In the genomic region with DNA sequence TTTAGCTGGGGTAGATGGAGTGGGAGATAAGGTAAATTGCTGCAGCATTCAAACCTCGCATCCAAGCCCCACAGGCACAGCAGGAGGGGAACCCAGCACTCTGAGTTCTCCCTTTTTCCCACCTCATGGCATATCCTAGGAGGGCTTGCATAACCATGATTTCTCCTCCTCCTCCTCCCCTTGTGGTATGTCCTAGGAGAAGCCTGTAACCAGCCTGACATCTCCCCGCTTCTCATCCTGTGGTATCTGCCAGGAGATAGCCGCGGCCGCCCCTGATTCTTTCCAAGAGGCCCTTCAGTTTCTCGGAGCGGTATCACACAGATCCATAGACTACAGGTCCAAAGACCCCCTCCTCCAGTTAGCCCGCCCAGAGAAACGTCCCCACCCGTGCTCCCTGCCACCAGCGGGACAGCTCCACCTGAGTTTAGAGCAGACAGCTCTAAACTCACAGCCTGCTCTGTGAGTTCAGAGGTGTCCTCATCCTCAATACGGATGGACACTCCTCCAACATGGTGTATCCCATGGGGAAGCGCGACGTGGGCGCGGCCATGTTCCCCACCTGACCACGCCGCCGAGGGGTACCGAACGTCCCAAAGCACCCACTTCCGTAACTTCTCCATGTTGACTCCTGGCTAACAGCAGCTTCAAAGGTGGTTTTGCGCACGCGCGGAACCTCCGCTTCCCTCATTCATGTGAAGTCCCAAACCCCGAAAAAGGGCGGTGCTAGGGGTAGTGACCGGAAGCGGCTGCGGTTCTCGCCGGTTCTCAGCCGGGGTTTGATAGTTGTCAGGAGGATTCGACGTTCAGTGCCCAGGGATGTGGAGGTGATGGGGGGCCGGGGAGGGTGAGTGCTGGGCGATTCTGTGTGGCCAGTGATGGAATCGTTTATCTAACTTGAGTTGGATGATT, we compare ENCODE assay signal across 8 cellular contexts. TPM values are rescaled to one million over a fixed set of nuclear protein-coding genes. Genes with fewer than 3 reads are reported as not detected.
DNase-seq lines count a peak whose midpoint lies in the region; ATAC-seq and TF ChIP-seq lines count a peak whose summit lies in the region.

A gene (plus strand): TSS at position 739 of the 909 bp plus-strand sequence. CDS start 9,366 bp downstream, outside the sequence.

- H3K4me3 Mint-ChIP-seq in natural killer cell = peak within 1 kb of the TSS; percentile 91

- TF ChIP-seq CTCF in Loucy (conservative IDR thresholded peaks at IDR 0.05; ENCODE audit: low read length) (no peak), RWPE2 (IDR thresholded peaks at IDR 0.05; ENCODE audit: poor library complexity, severe bottlenecking) (no peak), natural killer cell (IDR thresholded peaks at IDR 0.05) (no peak)

- H3K27me3 ChIP-seq in H7 (ENCODE audit: control insufficient read depth, insufficient read depth, low read length) (no peaks in the 10 kb centered on the region), Loucy (ENCODE audit: insufficient read depth, low read length, poor library complexity, severe bottlenecking) (no peaks in the 10 kb centered on the region), RWPE2 (ENCODE audit: insufficient read depth, poor library complexity, severe bottlenecking) (no peaks in the 10 kb centered on the region)

- no peaks in the 10 kb centered on the region for H3K9me3 Mint-ChIP-seq in natural killer cell

- intact Hi-C loops in natural killer cell (cut with micrococcal nuclease) = loop anchor here (1.0 to 10.0 kb wide), 4 partner anchors 185 to 642 kb away; a partner anchor contains a TSS

- H3K4me3 ChIP-seq in H7 (ENCODE audit: insufficient read depth, low read depth, low read length) (peak within 1 kb of the TSS; percentile 47), Loucy (ENCODE audit: low read length, poor library complexity, severe bottlenecking) (peak within 1 kb of the TSS; percentile 94), RWPE2 (ENCODE audit: severe bottlenecking) (peak within 1 kb of the TSS; percentile 43)

- peaks cover 19% of the 10 kb centered on the region; the same call in 1 of the 2 replicates for H3K79me2 ChIP-seq in Loucy (ENCODE audit: insufficient read depth, low read length)

- H3K4me1 ChIP-seq in Loucy (ENCODE audit: insufficient read depth, low read length, poor library complexity, severe bottlenecking) (peaks cover 9% of the 10 kb centered on the region), RWPE2 (ENCODE audit: insufficient read depth, poor library complexity, severe bottlenecking) (no peaks in the 10 kb centered on the region)

- no peaks in the 10 kb centered on the region for H3K9me2 ChIP-seq in Loucy (replicated peaks; ENCODE audit: low read depth, low read length)

- no peaks in the 10 kb centered on the region for H4K20me1 ChIP-seq in Loucy (ENCODE audit: insufficient read depth, low read length, poor library complexity, severe bottlenecking)

- peaks cover 20% of the 10 kb centered on the region in 2 donors for H3K4me1 Mint-ChIP-seq in natural killer cell

- no peaks in the 10 kb centered on the region for H3F3A ChIP-seq in Loucy (ENCODE audit: low read depth)

- H3K36me3 ChIP-seq in H7 (replicated peaks; ENCODE audit: control insufficient read depth, insufficient read depth, low read length) (no peaks in the 10 kb centered on the region), Loucy (ENCODE audit: insufficient read depth, low read length) (no peaks in the 10 kb centered on the region), RWPE2 (ENCODE audit: low read depth) (no peaks in the 10 kb centered on the region)

- H3K4me2 ChIP-seq in Loucy (ENCODE audit: low read depth, low read length, poor library complexity, severe bottlenecking) = peak within 1 kb of the TSS; percentile 83

- H3K27ac ChIP-seq in RWPE2 (ENCODE audit: poor library complexity, severe bottlenecking) = peak within 1 kb of the TSS; percentile 11

- H3K9ac ChIP-seq in Loucy (ENCODE audit: low read depth, low read length, poor library complexity, severe bottlenecking) = peak within 1 kb of the TSS; percentile 92

- peak; percentile 95 for DNase-seq in ELR (ENCODE audit: low read depth)
- peak; percentile 72 for DNase-seq in H7
- peak; percentile 90 for DNase-seq in RWPE2 (ENCODE audit: low spot score)
- DNase-seq in activated T-helper 9 cell treated with anti-CD3 and anti-CD28 coated beads, Interleukin-2, amount 50 U/mL, for 16 hours (ENCODE audit: low read depth) = peak; percentile 82
- DNase-seq in fibroblast of peridontal ligament (ENCODE audit: extremely low read depth) = peak; percentile 95
- DNase-seq in natural killer cell = peak; percentile 87
- DNase-seq in stimulated activated naive CD4-positive, alpha-beta T cell (lab: John Stamatoyannopoulos, UW) = peak; percentile 78 to 89 (median 82)

- peak within 1 kb of the TSS; percentile 93 to 99 for H3K27ac Mint-ChIP-seq in natural killer cell

- peaks cover 0 to 7% of the 10 kb centered on the region in 2 donors for H3K27me3 Mint-ChIP-seq in natural killer cell (ENCODE audit: low read depth in 2 of 2)

- H2AFZ ChIP-seq in Loucy (ENCODE audit: low read length) = peak within 1 kb of the TSS; percentile 93

- ATAC-seq in RWPE2 (ENCODE audit: low read depth) (peak; percentile 96), natural killer cell (peak; percentile 88 to 94 (median 90))

- no peaks in the 10 kb centered on the region for H3K36me3 Mint-ChIP-seq in natural killer cell

- H3K9me3 ChIP-seq in Loucy (ENCODE audit: insufficient read depth, low read depth, low read length) (no peaks in the 10 kb centered on the region), RWPE2 (ENCODE audit: severe bottlenecking) (no peaks in the 10 kb centered on the region)

RNA-seq across cellular contexts. Expression of the gene that starts here (rescaled TPM):
- total RNA-seq in H7 (2014; rRNA removed; shearing (Covaris generic)) = 3.7 and 3.9 TPM in 2 replicates
- total RNA-seq in natural killer cell = 10 to 100 TPM; 20.9 to 23.7 (median 21.2) TPM

Comparison
In these comparisons a context has a peak if more than half of its experiments do, and no peak if none do; other contexts are left out.
1. Peak in every context shown above with its lines: DNase-seq, ATAC-seq, H3K4me3 ChIP-seq and H3K27ac ChIP-seq.
2. H3K4me3 ChIP-seq: peak in every context shown above with its lines; median percentile 94 in Loucy; 47 in H7; 43 in RWPE2.